Comparison of ENCODE assay signal across 18 cellular contexts in the genomic region with DNA sequence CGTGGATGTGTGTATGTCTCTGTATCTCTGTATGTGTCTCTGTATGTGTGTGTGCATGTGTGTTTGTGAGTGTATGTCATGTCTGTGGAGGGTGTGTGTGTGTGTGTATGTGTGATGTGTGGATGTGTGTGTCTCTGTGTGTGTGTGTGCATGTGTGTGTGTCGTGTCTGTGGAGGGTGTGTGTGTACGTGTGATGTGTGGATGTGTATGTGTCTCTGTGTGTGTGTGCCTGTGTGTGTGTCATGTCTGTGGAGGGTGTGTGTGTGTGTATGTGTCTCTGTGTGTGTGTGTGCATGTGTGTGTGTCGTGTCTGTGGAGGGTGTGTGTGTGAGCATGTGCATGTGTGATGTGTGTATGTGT. TPM values are rescaled to one million over a fixed set of nuclear protein-coding genes. Genes with fewer than 3 reads are reported as not detected.
DNase-seq lines count a peak whose midpoint lies in the region; ATAC-seq, FAIRE-seq and TF ChIP-seq lines count a peak whose summit lies in the region.
"Had no signal": no experiment of that assay in that cellular context is flagged by ENCODE, and none has a peak within 500 bp of the region (broad histone marks: within the 10 kb centered on the region; RNA-seq: fewer than 3 reads in every experiment).

No MANE protein-coding gene starts in this region.

- H3K27me3 ChIP-seq in HepG2 (ENCODE audit: control insufficient read depth in 1 of 2, insufficient read depth in 2 of 2, low read length in 2 of 2) (peaks cover 8 to 65% of the 10 kb centered on the region in 2 experiments; a peak in 4 of 5 replicates), right lobe of liver (no peaks in the 10 kb centered on the region), GM12878 (replicated peaks in 1 of 2; ENCODE audit: control insufficient read depth in 2 of 2, insufficient read depth in 2 of 2, low read length in 1 of 2) (no peaks in the 10 kb centered on the region; a peak in 1 of 4 replicates), trophoblast cell (ENCODE audit: insufficient read depth, low read length) (no peaks in the 10 kb centered on the region), breast epithelium (peaks cover 0 to 38% of the 10 kb centered on the region in 2 donors)

- H4K20me1 ChIP-seq in HepG2 (ENCODE audit: insufficient read depth, low read length) (no peaks in the 10 kb centered on the region), GM12878 (ENCODE audit: control insufficient read depth, insufficient read depth) (no peaks in the 10 kb centered on the region)

- no peak for ATAC-seq in HepG2
- no peak for ATAC-seq in right lobe of liver
- no peak for ATAC-seq in GM12878
- ATAC-seq: CD8-positive, alpha-beta T cell; HCT116 had no signal

- H3K9me3 ChIP-seq in HepG2 (ENCODE audit: low read length), result peaks cover 13% of the 10 kb centered on the region
- no peaks in the 10 kb centered on the region for H3K9me3 ChIP-seq in right lobe of liver
- no peaks in the 10 kb centered on the region; the same call in 2 of the 3 replicates for H3K9me3 ChIP-seq in GM12878 (replicated peaks; ENCODE audit: control insufficient read depth, insufficient read depth, low read length)
- peaks cover 14% of the 10 kb centered on the region for H3K9me3 ChIP-seq in trophoblast cell (ENCODE audit: insufficient read depth, low read depth, low read length)
- H3K9me3 ChIP-seq in breast epithelium, result peaks cover 0 to 10% of the 10 kb centered on the region in 2 donors

- TF ChIP-seq EP300 in HepG2 (IDR thresholded peaks at IDR 0.05; ENCODE audit: low read depth in 2 of 2, low read length in 2 of 2) (no peak), HepG2 (CRISPR knock-in tag; IDR thresholded peaks at IDR 0.05; ENCODE audit: borderline replicate concordance) (no peak), GM12878 (IDR thresholded peaks at IDR 0.05; ENCODE audit: borderline replicate concordance in 1 of 2, control insufficient read depth in 1 of 2, low read depth in 2 of 2, low read length in 2 of 2) (no peak)

- H2AFZ ChIP-seq in HepG2 (ENCODE audit: low read length) (no peak overlapping the region), GM12878 (ENCODE audit: control insufficient read depth, low read depth, low read length) (no peak overlapping the region), trophoblast cell (ENCODE audit: insufficient read depth, low read length, poor library complexity) (no peak overlapping the region)

- SMC1A ChIA-PET in GM12878 (lab: Charles Lee; ENCODE audit: uncharacterized antibody, unreplicated experiment), result no interaction called here

- POLR2A ChIA-PET in HepG2 (lab: Yijun Ruan, JAX), result no interaction called here
- POLR2A ChIA-PET in GM12878 (lab: Charles Lee), result no interaction called here

- H3K79me2 ChIP-seq in HepG2 (ENCODE audit: insufficient read depth, low read length) (no peaks in the 10 kb centered on the region), GM12878 (ENCODE audit: control insufficient read depth, insufficient read depth, low read length) (no peaks in the 10 kb centered on the region), trophoblast cell (ENCODE audit: control insufficient read depth, insufficient read depth, low read length, poor library complexity) (no peaks in the 10 kb centered on the region)

- no peak overlapping the region for H3K18ac ChIP-seq in trophoblast cell (ENCODE audit: low read length)

- H3K27ac ChIP-seq in HepG2 (ENCODE audit: extremely low read length, insufficient read depth, low read length) (no peak overlapping the region), right lobe of liver (no peak overlapping the region), GM12878 (ENCODE audit: control insufficient read depth, insufficient read depth) (no peak overlapping the region), trophoblast cell (ENCODE audit: low read depth, low read length) (no peak overlapping the region), breast epithelium (no peak overlapping the region)

- H2AK5ac ChIP-seq in trophoblast cell (ENCODE audit: low read length), result no peak overlapping the region

- no peaks in the 10 kb centered on the region for H3K79me1 ChIP-seq in trophoblast cell (ENCODE audit: low read length)

- TF ChIP-seq RAD21 in HepG2 (CRISPR knock-in tag; IDR thresholded peaks at IDR 0.05), result no peak
- TF ChIP-seq RAD21 in GM12878 (IDR thresholded peaks at IDR 0.05; ENCODE audit: insufficient read depth, low read depth, low read length), result no peak

- H3K4me3 ChIP-seq in HepG2 (replicated peaks in 1 of 3; ENCODE audit: insufficient read depth in 1 of 3, low read depth in 2 of 3, low read length in 3 of 3) (no peak overlapping the region), right lobe of liver (no peak overlapping the region), GM12878 (no peak overlapping the region), trophoblast cell (ENCODE audit: low read depth, low read length) (peak overlapping the region; percentile 57), breast epithelium (no peak overlapping the region)

- CTCF ChIA-PET in HepG2 (lab: Yijun Ruan, JAX; ENCODE audit: low intra/inter-chr PET ratio, low total read pairs) (no interaction called here), GM12878 (lab: Yijun Ruan, JAX) (no interaction called here)

- DNase-seq in HepG2 (ENCODE audit: low spot score), result no peak
- DNase-seq in right lobe of liver, result no peak
- DNase-seq in GM12878 (ENCODE audit: low read depth, low spot score), result no peak
- DNase-seq in trophoblast cell, result no peak
- no peak for DNase-seq in T1000 (lab: John Stamatoyannopoulos, UW)
- no peak for DNase-seq in mesenteric fat pad (ENCODE audit: low spot score)
- DNase-seq in breast epithelium (ENCODE audit: low spot score in 2 of 2), result no peak
- DNase-seq: ACHN, COR-L47, DMS153, DMS79 treated with DMSO at 0.1 percent for 48 hours, EL had no signal

- intact Hi-C loops in HepG2 (cut with micrococcal nuclease; ENCODE audit: unreplicated experiment) (no loop called here), right lobe of liver (cut with DNase I) (no loop called here), GM12878 (cut with micrococcal nuclease; ENCODE audit: unreplicated experiment) (no loop called here), breast epithelium (cut with DNase I; ENCODE audit: low total_unique reads) (no loop called here)

- no peak overlapping the region for H2BK120ac ChIP-seq in trophoblast cell (ENCODE audit: insufficient read depth, low read length, poor library complexity)

- H3K23ac ChIP-seq in trophoblast cell (ENCODE audit: low read length), result peak overlapping the region; percentile 23

- H3K14ac ChIP-seq in trophoblast cell (ENCODE audit: low read length), result no peak overlapping the region

- RAD21 ChIA-PET in GM12878 (lab: Charles Lee; ENCODE audit: unreplicated experiment), result no interaction called here

- H3K4me1 ChIP-seq in HepG2 (ENCODE audit: insufficient read depth, low read length), result peaks cover 13% of the 10 kb centered on the region; the same call in 1 of the 2 replicates
- H3K4me1 ChIP-seq in right lobe of liver, result no peaks in the 10 kb centered on the region
- H3K4me1 ChIP-seq in GM12878 (ENCODE audit: control insufficient read depth, insufficient read depth, low read length), result no peaks in the 10 kb centered on the region
- peaks cover 8% of the 10 kb centered on the region in 2 experiments for H3K4me1 ChIP-seq in trophoblast cell (ENCODE audit: control insufficient read depth in 1 of 2, insufficient read depth in 2 of 2, low read length in 2 of 2)
- no peaks in the 10 kb centered on the region for H3K4me1 ChIP-seq in breast epithelium

- BruUV-seq in HepG2 (replicated peaks; lab: Mats Ljungman, UMichigan) (no TSS peak), GM12878 (replicated peaks; lab: Mats Ljungman, UMichigan) (no TSS peak)

- TF ChIP-seq CTCF in HepG2 (CRISPR knock-in tag; IDR thresholded peaks at IDR 0.05) (no peak), right lobe of liver (IDR thresholded peaks at IDR 0.05) (no peak), GM12878 (IDR thresholded peaks at IDR 0.05 in 2 of 3, conservative IDR thresholded peaks at IDR 0.05 in 1 of 3; ENCODE audit: control insufficient read depth in 2 of 3, extremely low read depth in 1 of 3, insufficient read depth in 1 of 3, low read depth in 3 of 3, low read length in 3 of 3) (no peak), breast epithelium (IDR thresholded peaks at IDR 0.05) (no peak)

- H3K4me2 ChIP-seq in HepG2 (ENCODE audit: low read depth, low read length) (no peak overlapping the region), GM12878 (ENCODE audit: control insufficient read depth, insufficient read depth) (no peak overlapping the region), trophoblast cell (ENCODE audit: low read length) (no peak overlapping the region)

- no peak overlapping the region for H2BK12ac ChIP-seq in trophoblast cell (ENCODE audit: low read length)

- no peak overlapping the region for H4K8ac ChIP-seq in trophoblast cell (ENCODE audit: low read depth, low read length)

- no peak overlapping the region for H2BK5ac ChIP-seq in trophoblast cell (ENCODE audit: low read depth, low read length, poor library complexity)

- TF ChIP-seq POLR2A in HepG2 (IDR thresholded peaks at IDR 0.05; ENCODE audit: insufficient read depth in 1 of 2, low read depth in 2 of 2, low read length in 2 of 2), result no peak
- TF ChIP-seq POLR2A in right lobe of liver (IDR thresholded peaks at IDR 0.05), result no peak
- TF ChIP-seq POLR2A in GM12878 (IDR thresholded peaks at IDR 0.05; ENCODE audit: low read depth, low read length), result no peak
- no peak for TF ChIP-seq POLR2A in breast epithelium (IDR thresholded peaks at IDR 0.05)

- no peak overlapping the region for H3K4ac ChIP-seq in trophoblast cell (ENCODE audit: low read depth, low read length)

- H3K9ac ChIP-seq in HepG2 (ENCODE audit: insufficient read depth, low read depth, low read length), result no peak overlapping the region
- H3K9ac ChIP-seq in GM12878 (ENCODE audit: control insufficient read depth, insufficient read depth, low read length), result no peak overlapping the region
- no peak overlapping the region for H3K9ac ChIP-seq in trophoblast cell (ENCODE audit: low read length)

- H4K91ac ChIP-seq in trophoblast cell (ENCODE audit: low read depth, low read length), result no peak overlapping the region

- H4K12ac ChIP-seq in trophoblast cell (ENCODE audit: low read depth, low read length), result no peak overlapping the region

- WGBS in HepG2 (ENCODE audit: low lambda C conversion rate), result 12% methylated on average over 4 of the region's 4 CpGs
- WGBS in right lobe of liver (ENCODE audit: insufficient coverage, low coverage, low lambda C conversion rate, missing lambda C conversion rate), result 74% methylated on average over 4 of the region's 4 CpGs
- WGBS in GM12878 (ENCODE audit: insufficient coverage, insufficient replicate concordance, low lambda C conversion rate, missing lambda C conversion rate), result 7% methylated on average over 4 of the region's 4 CpGs
- no CpG with 5 or more reads among the region's 4 CpGs for WGBS in trophoblast cell (ENCODE audit: extremely low coverage, insufficient coverage, insufficient read length)

- in situ Hi-C loops in HepG2 (cut with HindIII; ENCODE audit: extremely low pct_ligation_motif_present, low pct_unique_long_range_greater_than_20kb) (no loop called here), GM12878 (cut with MboI) (no loop called here)

- no peaks in the 10 kb centered on the region for H3K36me3 ChIP-seq in HepG2 (replicated peaks in 1 of 2; ENCODE audit: control insufficient read depth in 1 of 2, insufficient read depth in 2 of 2, low read length in 2 of 2)
- no peaks in the 10 kb centered on the region for H3K36me3 ChIP-seq in right lobe of liver
- H3K36me3 ChIP-seq in GM12878 (ENCODE audit: control insufficient read depth in 2 of 2, insufficient read depth in 2 of 2, low read length in 1 of 2), result no peaks in the 10 kb centered on the region
- H3K36me3 ChIP-seq in trophoblast cell (ENCODE audit: control insufficient read depth in 1 of 2, insufficient read depth in 2 of 2, low read length in 2 of 2), result no peaks in the 10 kb centered on the region
- H3K36me3 ChIP-seq in breast epithelium, result no peaks in the 10 kb centered on the region

- FAIRE-seq in HepG2 (lab: Jason Lieb, UNC) (no peak), GM12878 (lab: Jason Lieb, UNC) (no peak)
- FAIRE-seq: D721Med, G401.6, GM19239 had no signal

RNA-seq across cellular contexts. Expression of gene ADRA2C, which starts 51.6 kb away (rescaled TPM):
- 43.8 and 69.7 TPM in 2 replicates for total RNA-seq in HepG2 (2016; rRNA removed; fragmentation: Illumina TruSeq; extraction: Trizol)
- 39.5 and 40.6 TPM in 2 replicates for total RNA-seq in HepG2 (2016; cell fraction: cytosol; rRNA removed; fragmentation: Illumina TruSeq; extraction: Trizol; ENCODE audit: low read depth)
- total RNA-seq in HepG2 (2016; cell fraction: insoluble cytoplasmic fraction; rRNA removed; fragmentation: Illumina TruSeq; extraction: Trizol), result 45.3 and 69.6 TPM in 2 replicates
- 83.4 and 93.4 TPM in 2 replicates for total RNA-seq in HepG2 (2016; cell fraction: membrane; rRNA removed; fragmentation: Illumina TruSeq; extraction: Trizol)
- 32.1 and 42.6 TPM in 2 replicates for total RNA-seq in HepG2 (2016; cell fraction: nucleus; rRNA removed; fragmentation: Illumina TruSeq; extraction: Trizol)
- polyA plus RNA-seq in HepG2 (2011; rRNA removed), result 15.4 and 23.1 TPM in 2 replicates
- 20.0 and 39.6 TPM in 2 replicates for polyA plus RNA-seq in HepG2 (2011; cell fraction: cytosol; rRNA removed)
- polyA plus RNA-seq in HepG2 (2011; cell fraction: nucleus; rRNA removed), result 34.6 and 44.2 TPM in 2 replicates
- 13.5 and 14.6 TPM in 2 replicates for polyA plus RNA-seq in HepG2 (2012)
- polyA plus RNA-seq in HepG2 (2016; cell fraction: cytosol; fragmentation: Illumina TruSeq; extraction: Trizol; ENCODE audit: low read depth), result 40.9 and 41.6 TPM in 2 replicates
- 48.4 and 52.4 TPM in 2 replicates for polyA plus RNA-seq in HepG2 (2016; cell fraction: insoluble cytoplasmic fraction; fragmentation: Illumina TruSeq; extraction: Trizol; ENCODE audit: low read depth)
- 74.1 and 77.9 TPM in 2 replicates for polyA plus RNA-seq in HepG2 (2016; cell fraction: membrane; fragmentation: Illumina TruSeq; extraction: Trizol; ENCODE audit: low read depth)
- polyA plus RNA-seq in HepG2 (2016; cell fraction: nucleus; fragmentation: Illumina TruSeq; extraction: Trizol; ENCODE audit: insufficient read depth, low read depth), result 63.0 and 70.2 TPM in 2 replicates
- polyA minus RNA-seq in HepG2 (2011; rRNA and poly(A)+ RNA removed; ENCODE audit: low replicate concordance), result 0.07 and 154 TPM in 2 replicates
- polyA minus RNA-seq in HepG2 (2011; cell fraction: cytosol; rRNA and poly(A)+ RNA removed), result 31.1 and 39.3 TPM in 2 replicates
- 9.3 and 10.7 TPM in 2 replicates for polyA minus RNA-seq in HepG2 (2011; cell fraction: nucleus; rRNA and poly(A)+ RNA removed)
- total RNA-seq in right lobe of liver, result under 1 TPM in 5 of 6 experiments, not detected in 1; 0.17 to 0.81 (median 0.65) TPM
- not detected in 2 replicates for total RNA-seq in GM12878 (2013; cell fraction: nucleolus; rRNA removed)
- total RNA-seq in GM12878 (2014; rRNA removed), result not detected in 2 replicates
- not detected in 2 replicates for total RNA-seq in GM12878 (2014; rRNA removed; fragmentation: Illumina TruSeq; extraction: Trizol)
- 0.11 and 0.15 TPM in 2 replicates for total RNA-seq in GM12878 (2021)
- polyA plus RNA-seq in GM12878 (2011; ENCODE audit: low read depth), result not detected
- polyA plus RNA-seq in GM12878 (2011; rRNA removed), result not detected in 2 replicates
- not detected in 2 replicates for polyA plus RNA-seq in GM12878 (2011; cell fraction: cytosol; rRNA removed)
- not detected in 2 replicates for polyA plus RNA-seq in GM12878 (2011; cell fraction: nucleus; rRNA removed)
- not detected in 2 replicates for polyA plus RNA-seq in GM12878 (2012)
- not detected in 2 replicates for polyA plus RNA-seq in GM12878 (2014; fragmentation: Illumina TruSeq; extraction: Trizol)
- not detected for polyA plus RNA-seq in GM12878 (2014; fragmentation: Nextera tagmentation; extraction: Ambion mirVana)
- not detected in 2 replicates for polyA plus RNA-seq in GM12878 (2014; rRNA removed)
- polyA plus RNA-seq in GM12878 (2016; fragmentation: Nextera tagmentation; extraction: Ambion mirVana), result not detected
- polyA minus RNA-seq in GM12878 (2011; rRNA and poly(A)+ RNA removed), result not detected in 2 replicates
- not detected in 2 replicates for polyA minus RNA-seq in GM12878 (2011; cell fraction: cytosol; rRNA and poly(A)+ RNA removed)
- polyA minus RNA-seq in GM12878 (2011; cell fraction: nucleus; rRNA and poly(A)+ RNA removed), result not detected in 2 replicates
- polyA plus RNA-seq in trophoblast cell (2013), result 5.4 and 6.4 TPM in 2 replicates
- total RNA-seq in mesenteric fat pad, result 8.6 TPM
- total RNA-seq in breast epithelium, result 1 to 10 TPM; 1.6 to 6.9 (median 3.5) TPM
- total RNA-seq: CD8-positive, alpha-beta T cell had no signal
- polyA plus RNA-seq: CD14-positive monocyte had no signal
